In genomic region chr10:124917939-124918830, GRCh38 we compare ENCODE assay signal across 8 cellular contexts. TPM values are rescaled to one million over a fixed set of nuclear protein-coding genes. Genes with fewer than 3 reads are reported as not detected.
DNase-seq lines count a peak whose midpoint lies in the region; ATAC-seq, FAIRE-seq and TF ChIP-seq lines count a peak whose summit lies in the region.

No MANE protein-coding gene starts in this region.

- no CpG with 5 or more reads among the region's 23 CpGs for WGBS in mesendoderm (ENCODE audit: extremely low coverage, insufficient coverage, low lambda C conversion rate)

- H2BK5ac ChIP-seq in mesendoderm (ENCODE audit: low read length) = no peak overlapping the region

- H3K4me2 ChIP-seq in DOHH2 (ENCODE audit: low read length) = peak overlapping the region; percentile 99
- peak overlapping the region; percentile 88 for H3K4me2 ChIP-seq in mesendoderm (ENCODE audit: low read length)

- no peak overlapping the region for H2AK5ac ChIP-seq in mesendoderm (ENCODE audit: low read length)

- H3F3A ChIP-seq in DOHH2 (ENCODE audit: control insufficient read depth, insufficient read depth) = 0 out of 2 replicates have a peak, but pooled peaks cover 2% of the 10 kb centered on the region

- H3K79me2 ChIP-seq in DOHH2 (ENCODE audit: control insufficient read depth, low read length) (peaks cover 72% of the 10 kb centered on the region), mesendoderm (ENCODE audit: control insufficient read depth, insufficient read depth, low read length) (peaks cover 55% of the 10 kb centered on the region)

- H3K4me1 ChIP-seq in DOHH2 (ENCODE audit: control insufficient read depth, low read length) (peaks cover 22% of the 10 kb centered on the region), mesendoderm (ENCODE audit: control insufficient read depth, low read depth, low read length) (peaks cover 3% of the 10 kb centered on the region)

- H3K27ac ChIP-seq in DOHH2 (ENCODE audit: low read depth, low read length) (no peak overlapping the region), caudate nucleus (ENCODE audit: low read depth, low read length) (peak overlapping the region; percentile 87), mesendoderm (ENCODE audit: low read depth, low read length) (peak overlapping the region; percentile 98)

- FAIRE-seq in GM12892 (lab: Jason Lieb, UNC) = no peak

- DNase-seq in LHCN-M2 (ENCODE audit: low read depth) (peak; percentile 69), caudate nucleus (lab: John Stamatoyannopoulos, UW) (no peak), mesendoderm (no peak), GM12892 (ENCODE audit: insufficient read length) (no peak), iPS-NIHi7 (ENCODE audit: extremely low spot score) (no peak), GM10248 (ENCODE audit: extremely low spot score) (no peak)

- no peaks in the 10 kb centered on the region for H3K79me1 ChIP-seq in mesendoderm (ENCODE audit: low read length)

- no peak for TF ChIP-seq POLR2A in GM12892 (IDR thresholded peaks at IDR 0.05; ENCODE audit: low read depth, low read length)

- no peak overlapping the region for H2BK120ac ChIP-seq in mesendoderm (ENCODE audit: low read depth, low read length)

- CTCF ChIA-PET in GM10248 (lab: Yijun Ruan, JAX) = interaction anchor here (1.1 kb wide), 1 partner anchor 9 kb away, joined by 3 read pairs; no protein-coding TSS in a partner anchor

- no peak for ATAC-seq in GM21390 (IDR thresholded peaks at IDR 0.05; ENCODE audit: unreplicated experiment)

- H3K56ac ChIP-seq in mesendoderm (ENCODE audit: low read length) = peak overlapping the region; percentile 87

- no peaks in the 10 kb centered on the region for H3K27me3 ChIP-seq in DOHH2 (ENCODE audit: control insufficient read depth, low read length)
- H3K27me3 ChIP-seq in mesendoderm (ENCODE audit: insufficient read depth, low read length, poor library complexity) = no peaks in the 10 kb centered on the region

- TF ChIP-seq CTCF in DOHH2 (IDR thresholded peaks at IDR 0.05; ENCODE audit: low read depth, low read length, poor library complexity, severe bottlenecking) (no peak), GM10248 (IDR thresholded peaks at IDR 0.05; ENCODE audit: control extremely low read depth, extremely low read depth, low read depth, missing control alignments) (no peak)

- H2BK15ac ChIP-seq in mesendoderm (replicated peaks; ENCODE audit: low read depth) = no peak overlapping the region

- POLR2A ChIA-PET in GM10248 (lab: Yijun Ruan, JAX) = interaction anchor here (0.6 to 1.5 kb wide), 2 partner anchors 8 to 76 kb away, joined by 3 read pairs; no protein-coding TSS in a partner anchor

- no peak overlapping the region for H3K4ac ChIP-seq in mesendoderm (ENCODE audit: low read depth, low read length)

- peaks cover 5% of the 10 kb centered on the region; the same call in 1 of the 2 replicates for H3K36me3 ChIP-seq in DOHH2 (ENCODE audit: control insufficient read depth, low read length)
- H3K36me3 ChIP-seq in mesendoderm (ENCODE audit: control insufficient read depth, insufficient read depth, low read length) = no peaks in the 10 kb centered on the region

- H4K8ac ChIP-seq in mesendoderm (ENCODE audit: low read depth, low read length) = no peak overlapping the region

- H3K9me2 ChIP-seq in DOHH2 (replicated peaks; ENCODE audit: control insufficient read depth, low read length) = no peaks in the 10 kb centered on the region

- H3K18ac ChIP-seq in mesendoderm (ENCODE audit: low read length) = peak overlapping the region; percentile 99

- no peaks in the 10 kb centered on the region for H3K9me3 ChIP-seq in DOHH2 (ENCODE audit: control insufficient read depth, insufficient read depth, low read length)

- peaks cover 18% of the 10 kb centered on the region for H4K20me1 ChIP-seq in DOHH2 (ENCODE audit: control insufficient read depth, insufficient read depth, low read depth, low read length)

- peak overlapping the region; percentile 95 for H3K9ac ChIP-seq in mesendoderm (ENCODE audit: low read length)

- no peak overlapping the region for H3K23ac ChIP-seq in mesendoderm (ENCODE audit: low read length)

- H4K5ac ChIP-seq in mesendoderm (ENCODE audit: low read length) = no peak overlapping the region

- peak overlapping the region; percentile 100 for H3K4me3 ChIP-seq in DOHH2 (ENCODE audit: low read length)
- H3K4me3 ChIP-seq in mesendoderm (ENCODE audit: low read length) = peak overlapping the region; percentile 68

RNA-seq across cellular contexts. Expression of gene ZRANB1, which starts 23.7 kb away (rescaled TPM):
- total RNA-seq in LHCN-M2 (2014; rRNA removed) = 9.4 and 11.5 TPM in 2 replicates
- polyA plus RNA-seq in LHCN-M2 (2012) = 4.2 TPM
- polyA plus RNA-seq in mesendoderm (2013, experiment 1 of 2) = 10.9 TPM
- 11.1 TPM for polyA plus RNA-seq in mesendoderm (2013, experiment 2 of 2)
- 8.4 TPM for polyA plus RNA-seq in GM12892 (2012; ENCODE audit: missing spikeins)
